In the genomic region with DNA sequence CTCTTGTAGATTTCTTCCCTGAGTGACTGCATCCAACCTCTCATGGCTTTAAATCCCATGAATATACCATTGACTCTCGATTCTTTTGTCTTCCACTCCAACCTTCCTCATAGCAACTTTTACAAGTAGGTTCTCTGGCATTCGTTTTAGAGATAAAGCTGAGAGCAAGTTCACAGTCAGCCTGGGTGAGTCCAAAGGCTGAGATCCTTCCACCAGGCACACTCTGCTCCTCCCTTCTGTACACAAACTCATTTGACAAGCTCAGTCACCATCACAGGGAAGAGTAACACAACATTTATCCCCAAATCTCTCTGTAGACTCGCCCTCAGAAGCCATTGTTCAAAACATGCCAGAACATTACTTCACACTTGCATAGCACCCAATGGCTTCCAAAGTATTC, we compare ENCODE assay signal across 1 cellular context.
TF ChIP-seq lines count a peak whose summit lies in the region.

No MANE protein-coding gene starts in this region.

TF ChIP-seq in HepG2, 621 proteins besides CTCF, POLR2A, EP300 and RAD21 (continued from another document):
- peak; percentile 57; the same call in 1 of the 2 replicates for TF ChIP-seq ZNF263 (CRISPR knock-in tag; IDR thresholded peaks at IDR 0.05)
- TF ChIP-seq HNF4G (IDR thresholded peaks at IDR 0.05; ENCODE audit: borderline replicate concordance, low read depth, low read length): peak; percentile 52; the same call in 1 of the 2 replicates
- TF ChIP-seq HNF4G (CRISPR knock-in tag; IDR thresholded peaks at IDR 0.05; ENCODE audit: borderline replicate concordance, low read depth): no peak
- TF ChIP-seq, protein P1, sequence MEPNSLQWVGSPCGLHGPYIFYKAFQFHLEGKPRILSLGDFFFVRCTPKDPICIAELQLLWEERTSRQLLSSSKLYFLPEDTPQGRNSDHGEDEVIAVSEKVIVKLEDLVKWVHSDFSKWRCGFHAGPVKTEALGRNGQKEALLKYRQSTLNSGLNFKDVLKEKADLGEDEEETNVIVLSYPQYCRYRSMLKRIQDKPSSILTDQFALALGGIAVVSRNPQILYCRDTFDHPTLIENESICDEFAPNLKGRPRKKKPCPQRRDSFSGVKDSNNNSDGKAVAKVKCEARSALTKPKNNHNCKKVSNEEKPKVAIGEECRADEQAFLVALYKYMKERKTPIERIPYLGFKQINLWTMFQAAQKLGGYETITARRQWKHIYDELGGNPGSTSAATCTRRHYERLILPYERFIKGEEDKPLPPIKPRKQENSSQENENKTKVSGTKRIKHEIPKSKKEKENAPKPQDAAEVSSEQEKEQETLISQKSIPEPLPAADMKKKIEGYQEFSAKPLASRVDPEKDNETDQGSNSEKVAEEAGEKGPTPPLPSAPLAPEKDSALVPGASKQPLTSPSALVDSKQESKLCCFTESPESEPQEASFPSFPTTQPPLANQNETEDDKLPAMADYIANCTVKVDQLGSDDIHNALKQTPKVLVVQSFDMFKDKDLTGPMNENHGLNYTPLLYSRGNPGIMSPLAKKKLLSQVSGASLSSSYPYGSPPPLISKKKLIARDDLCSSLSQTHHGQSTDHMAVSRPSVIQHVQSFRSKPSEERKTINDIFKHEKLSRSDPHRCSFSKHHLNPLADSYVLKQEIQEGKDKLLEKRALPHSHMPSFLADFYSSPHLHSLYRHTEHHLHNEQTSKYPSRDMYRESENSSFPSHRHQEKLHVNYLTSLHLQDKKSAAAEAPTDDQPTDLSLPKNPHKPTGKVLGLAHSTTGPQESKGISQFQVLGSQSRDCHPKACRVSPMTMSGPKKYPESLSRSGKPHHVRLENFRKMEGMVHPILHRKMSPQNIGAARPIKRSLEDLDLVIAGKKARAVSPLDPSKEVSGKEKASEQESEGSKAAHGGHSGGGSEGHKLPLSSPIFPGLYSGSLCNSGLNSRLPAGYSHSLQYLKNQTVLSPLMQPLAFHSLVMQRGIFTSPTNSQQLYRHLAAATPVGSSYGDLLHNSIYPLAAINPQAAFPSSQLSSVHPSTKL (CRISPR knock-in tag; IDR thresholded peaks at IDR 0.05): 0 out of 2 replicates have a peak, but pooled peaks have one; percentile 23
- peak; percentile 45; the same call in 1 of the 2 replicates for TF ChIP-seq REPIN1 (CRISPR knock-in tag; IDR thresholded peaks at IDR 0.05; ENCODE audit: borderline replicate concordance, low read depth)
- TF ChIP-seq ZNF772 (CRISPR knock-in tag; IDR thresholded peaks at IDR 0.05): no peak
- no peak for TF ChIP-seq ZNF460 (CRISPR knock-in tag; IDR thresholded peaks at IDR 0.05; ENCODE audit: borderline replicate concordance)
